1 cellular context compared by ENCODE assay signal in genomic region chr17:67217446-67217845, GRCh38.
A peak's percentile ranks its signal among the peaks of the same experiment; 100 is the strongest.
TF ChIP-seq lines count a peak whose summit lies in the region.

No MANE protein-coding gene starts in this region.

TF ChIP-seq in K562, 482 proteins besides CTCF, POLR2A, EP300 and RAD21 (continued from another document):
- TF ChIP-seq C11orf30 (IDR thresholded peaks at IDR 0.05; ENCODE audit: low read depth) (no peak), SIN3A (IDR thresholded peaks at IDR 0.05; ENCODE audit: borderline replicate concordance in 2 of 2, control insufficient read depth in 1 of 2, low read depth in 2 of 2, low read length in 2 of 2) (peak in 1 of 2 experiments; percentile 42; a peak in 1 of 4 replicates), HLTF (IDR thresholded peaks at IDR 0.05) (no peak), GTF2A2 (tag; IDR thresholded peaks at IDR 0.05) (no peak), HDAC1 (IDR thresholded peaks at IDR 0.05) (peak in 1 of 2 experiments; percentile 77; a peak in 2 of 4 replicates), ZNF134 (CRISPR knock-in tag; conservative IDR thresholded peaks at IDR 0.05) (no peak), RBFOX2 (IDR thresholded peaks at IDR 0.05; ENCODE audit: low read depth, low read length) (no peak), CBFA2T2 (conservative IDR thresholded peaks at IDR 0.05) (peak; percentile 75), PHF21A (IDR thresholded peaks at IDR 0.05; ENCODE audit: borderline replicate concordance, low read depth) (no peak), ZNF184 (CRISPR knock-in tag; IDR thresholded peaks at IDR 0.05) (no peak), FOXP1 (CRISPR knock-in tag; IDR thresholded peaks at IDR 0.05) (peak; percentile 80; the same call in 1 of the 2 replicates), HOMEZ (CRISPR knock-in tag; IDR thresholded peaks at IDR 0.05) (no peak), SMC3 (conservative IDR thresholded peaks at IDR 0.05; ENCODE audit: insufficient read depth, low read depth, low read length) (no peak), TEAD2 (tag; IDR thresholded peaks at IDR 0.05) (no peak), WHSC1 (IDR thresholded peaks at IDR 0.05; ENCODE audit: low read length) (no peak)
TF ChIP-seq in K562: peak in this region for 44.
